Comparison of ENCODE assay signal across 30 cellular contexts in genomic region chr2:203993011-203993410, GRCh38. TPM values are rescaled to one million over a fixed set of nuclear protein-coding genes. Genes with fewer than 3 reads are reported as not detected.
"Had no signal": no experiment of that assay in that cellular context is flagged by ENCODE, and none has a peak within 500 bp of the region (broad histone marks: within the 10 kb centered on the region; RNA-seq: fewer than 3 reads in every experiment).

No MANE protein-coding gene starts in this region.

- H3K4me3 ChIP-seq: dorsolateral prefrontal cortex, gastrocnemius medialis, prostate gland, right atrium auricular region, smooth muscle cell, stomach, thyroid gland had no signal

- H3K4me1 ChIP-seq: gastrocnemius medialis, prostate gland, right atrium auricular region, thyroid gland had no signal

- H3K27ac ChIP-seq: dorsolateral prefrontal cortex, epithelial cell of prostate, gastrocnemius medialis, prostate gland, right atrium auricular region, stomach, thyroid gland had no signal

- H3K9me3 Mint-ChIP-seq: endodermal cell, nephron had no signal

- DNase-seq: dorsolateral prefrontal cortex; effector CD4-positive, alpha-beta T cell; endodermal cell; foreskin fibroblast; gastrocnemius medialis; head of caudate nucleus; kidney; mammary epithelial cell; mesendoderm; midbrain; naive thymus-derived CD4-positive, alpha-beta T cell; nucleus accumbens; stimulated activated CD4-positive, alpha-beta T cell treated with anti-CD3 and anti-CD28 coated beads, Interleukin-12 subunit alpha, Interleukin-12 subunit beta, amount 100 ng/mL, for 4 hours; stimulated activated CD4-positive, alpha-beta T cell treated with anti-CD3 and anti-CD28 coated beads, Interleukin-1b, Interleukin-23, amount 100 ng/mL, for 48 hours; stimulated activated CD4-positive, alpha-beta T cell treated with anti-CD3 and anti-CD28 coated beads, Interleukin-4, amount 100 ng/mL, for 1 hour; stimulated activated CD8-positive, alpha-beta memory T cell treated with anti-CD3 and anti-CD28 coated beads, Interleukin-4, amount 100 ng/mL, for 48 hours; stimulated activated naive CD4-positive, alpha-beta T cell; stomach; thyroid gland; trophoblast cell had no signal

- H3K36me3 ChIP-seq: gastrocnemius medialis, prostate gland, right atrium auricular region, stomach, thyroid gland had no signal

- H3K27ac Mint-ChIP-seq: endodermal cell; naive thymus-derived CD4-positive, alpha-beta T cell; nephron had no signal

- H3K9me3 ChIP-seq: gastrocnemius medialis, prostate gland, right atrium auricular region, stomach, thyroid gland had no signal

- H3K4me3 Mint-ChIP-seq: endodermal cell; naive thymus-derived CD4-positive, alpha-beta T cell; nephron had no signal

- H3K27me3 Mint-ChIP-seq: naive thymus-derived CD4-positive, alpha-beta T cell had no signal

- ATAC-seq: esophagus mucosa, gastrocnemius medialis, left lobe of liver, sciatic nerve had no signal

- H3K27me3 ChIP-seq: gastrocnemius medialis, right atrium auricular region, stomach, thyroid gland had no signal

RNA-seq across cellular contexts. Expression of gene ICOS, which starts 56.4 kb away (rescaled TPM):
- total RNA-seq: dorsolateral prefrontal cortex, endodermal cell, esophagus mucosa, gastrocnemius medialis, glomerular endothelial cell, mammary epithelial cell, osteocyte, right atrium auricular region, sciatic nerve, smooth muscle cell had no signal
- polyA plus RNA-seq: mammary epithelial cell, smooth muscle cell had no signal
